In genomic region chr5:159353661-159354252, GRCh38 we compare ENCODE assay signal across 22 cellular contexts. TPM values are rescaled to one million over a fixed set of nuclear protein-coding genes. Genes with fewer than 3 reads are reported as not detected.
A peak's percentile ranks its signal among the peaks of the same experiment; 100 is the strongest.
DNase-seq lines count a peak whose midpoint lies in the region; ATAC-seq, FAIRE-seq and TF ChIP-seq lines count a peak whose summit lies in the region.
"Had no signal": no experiment of that assay in that cellular context is flagged by ENCODE, and none has a peak within 500 bp of the region (broad histone marks: within the 10 kb centered on the region; RNA-seq: fewer than 3 reads in every experiment).

No MANE protein-coding gene starts in this region.

- H3K27ac ChIP-seq in ACC112 (ENCODE audit: low read depth, low read length) = peak overlapping the region; percentile 21; the same call in 1 of the 2 replicates
- H3K27ac ChIP-seq in IMR-90 (ENCODE audit: insufficient read depth, low read length) = no peak overlapping the region
- no peak overlapping the region for H3K27ac ChIP-seq in K562 (ENCODE audit: extremely low read depth, low read depth, low read length)
- H3K27ac ChIP-seq: BLaER1, Peyer's patch, SJCRH30 had no signal

- no TSS peak for BruUV-seq in IMR-90 (replicated peaks; lab: Mats Ljungman, UMichigan)
- no TSS peak for BruUV-seq in K562 (replicated peaks; lab: Mats Ljungman, UMichigan)

- no peak overlapping the region for H3K23ac ChIP-seq in IMR-90 (ENCODE audit: low read depth, low read length)

- no peak overlapping the region for H2BK5ac ChIP-seq in IMR-90 (ENCODE audit: low read depth, low read length, poor library complexity, severe bottlenecking)

- no peak overlapping the region for H2AK9ac ChIP-seq in IMR-90 (replicated peaks; ENCODE audit: low read depth, low read length, poor library complexity)

- no peak for TF ChIP-seq RAD21 in IMR-90 (IDR thresholded peaks at IDR 0.05; ENCODE audit: low read length)
- no peak for TF ChIP-seq RAD21 in K562 (CRISPR knock-in tag; conservative IDR thresholded peaks at IDR 0.05 in 1 of 2, IDR thresholded peaks at IDR 0.05 in 1 of 2)

- peak; percentile 60 for ATAC-seq in IMR-90 (ENCODE audit: low read depth)
- no peak for ATAC-seq in K562
- ATAC-seq in GM18519 (IDR thresholded peaks at IDR 0.05; ENCODE audit: low FRiP score, unreplicated experiment) = no peak
- no peak for ATAC-seq in activated CD8-positive, alpha-beta T cell treated with anti-CD3 and anti-CD28 coated beads, Interleukin-2, amount 10 ng/mL, durations not matched to agents 7 days and 5 days

- H3K9me3 Mint-ChIP-seq in activated CD8-positive, alpha-beta T cell treated with anti-CD3 and anti-CD28 coated beads, Interleukin-2, amount 10 ng/mL, durations not matched to agents 7 days and 5 days (ENCODE audit: insufficient read depth) = peaks cover 6% of the 10 kb centered on the region
- H3K9me3 Mint-ChIP-seq: CD4-positive, alpha-beta T cell had no signal

- H3K4me3 ChIP-seq in ACC112 (ENCODE audit: low read depth, low read length) (no peak overlapping the region), IMR-90 (ENCODE audit: insufficient read depth, low read depth, low read length) (no peak overlapping the region), K562 (no peak overlapping the region)
- H3K4me3 ChIP-seq: BLaER1, Peyer's patch, SJCRH30 had no signal

- CTCF ChIA-PET in IMR-90 (lab: Yijun Ruan, JAX) = interaction anchor here (1.3 kb wide), 1 partner anchor 37 kb away, joined by 4 read pairs; no protein-coding TSS in a partner anchor
- CTCF ChIA-PET in K562 (lab: Yijun Ruan, JAX; ENCODE audit: low intra/inter-chr PET ratio) = no interaction called here
- CTCF ChIA-PET in activated CD8-positive, alpha-beta T cell treated with anti-CD3 and anti-CD28 coated beads, Interleukin-2, amount 10 ng/mL, durations not matched to agents 7 days and 5 days (lab: Charles Lee) = no interaction called here

- peaks cover 45% of the 10 kb centered on the region for H3K27me3 Mint-ChIP-seq in activated CD8-positive, alpha-beta T cell treated with anti-CD3 and anti-CD28 coated beads, Interleukin-2, amount 10 ng/mL, durations not matched to agents 7 days and 5 days (ENCODE audit: low read depth)
- H3K27me3 Mint-ChIP-seq: CD4-positive, alpha-beta T cell had no signal

- no peak overlapping the region for H2AFZ ChIP-seq in ACC112 (ENCODE audit: low read length, unreplicated experiment)
- no peak overlapping the region for H2AFZ ChIP-seq in IMR-90 (replicated peaks; ENCODE audit: low read length, poor library complexity)
- no peak overlapping the region for H2AFZ ChIP-seq in K562 (ENCODE audit: low read depth, low read length)

- H3K9ac ChIP-seq in IMR-90 (ENCODE audit: low read depth, low read length) (no peak overlapping the region), K562 (ENCODE audit: insufficient read depth in 1 of 2, low read depth in 2 of 2, low read length in 2 of 2) (no peak overlapping the region)
- H3K9ac ChIP-seq: BLaER1 had no signal

- no peak for TF ChIP-seq EP300 in K562 (IDR thresholded peaks at IDR 0.05; ENCODE audit: low read length)

- H3K36me3 Mint-ChIP-seq in activated CD8-positive, alpha-beta T cell treated with anti-CD3 and anti-CD28 coated beads, Interleukin-2, amount 10 ng/mL, durations not matched to agents 7 days and 5 days (ENCODE audit: low read depth) = peaks cover 3% of the 10 kb centered on the region

- in situ Hi-C loops in IMR-90 (cut with MboI; ENCODE audit: low sequenced_read_pairs) = no loop called here
- in situ Hi-C loops in K562 (cut with MboI) = no loop called here

- H3K4me2 ChIP-seq in IMR-90 (ENCODE audit: low read depth, low read length) (no peak overlapping the region), K562 (ENCODE audit: insufficient read depth, low read length) (no peak overlapping the region)
- H3K4me2 ChIP-seq: BLaER1 had no signal

- no peaks in the 10 kb centered on the region for H3K79me1 ChIP-seq in IMR-90 (ENCODE audit: low read depth in 1 of 2, low read length in 2 of 2)

- H3K36me3 ChIP-seq in ACC112 (ENCODE audit: insufficient read depth, low read length) (no peaks in the 10 kb centered on the region), IMR-90 (ENCODE audit: control insufficient read depth, insufficient read depth, low read length) (no peaks in the 10 kb centered on the region), K562 (ENCODE audit: control insufficient read depth, insufficient read depth, low read length) (no peaks in the 10 kb centered on the region)
- H3K36me3 ChIP-seq: BLaER1, Peyer's patch, SJCRH30 had no signal

- H3K9me3 ChIP-seq in IMR-90 (ENCODE audit: control insufficient read depth, insufficient read depth, low read length) = no peaks in the 10 kb centered on the region
- no peaks in the 10 kb centered on the region for H3K9me3 ChIP-seq in K562 (replicated peaks; ENCODE audit: control insufficient read depth, insufficient read depth, low read depth, low read length)
- H3K9me3 ChIP-seq: BLaER1, Peyer's patch had no signal

- no peak overlapping the region for H4K91ac ChIP-seq in IMR-90 (ENCODE audit: insufficient read depth, low read depth, low read length)

- POLR2A ChIA-PET in IMR-90 (lab: Charles Lee; ENCODE audit: unreplicated experiment) (interaction anchor here (0.6 kb wide), 1 partner anchor 820 kb away, joined by 4 read pairs; no protein-coding TSS in a partner anchor), K562 (lab: Yijun Ruan, JAX) (no interaction called here)
- POLR2A ChIA-PET in activated CD8-positive, alpha-beta T cell treated with anti-CD3 and anti-CD28 coated beads, Interleukin-2, amount 10 ng/mL, durations not matched to agents 7 days and 5 days (lab: Charles Lee) = no interaction called here

- dilution Hi-C loops in IMR-90 (cut with HindIII; ENCODE audit: low sequenced_read_pairs, unreplicated experiment) = no loop called here

- H2AK5ac ChIP-seq in IMR-90 (ENCODE audit: low read depth, low read length) = no peak overlapping the region

- no peak overlapping the region for H4K5ac ChIP-seq in IMR-90 (ENCODE audit: low read depth, low read length)

- WGBS in IMR-90 (ENCODE audit: extremely low coverage in 2 of 2, insufficient read length in 1 of 2), 2 experiments = no CpG with 5 or more reads among the region's 4 CpGs
- 3% methylated on average over 4 of the region's 4 CpGs for WGBS in K562 (ENCODE audit: insufficient coverage, low coverage, missing lambda C conversion rate)

- H3K56ac ChIP-seq in IMR-90 (ENCODE audit: extremely low read depth, insufficient read depth, low read length) = no peak overlapping the region

- H3K4me1 ChIP-seq in ACC112 (ENCODE audit: control insufficient read depth, insufficient read depth, low read length, unreplicated experiment) (peaks cover 6% of the 10 kb centered on the region), IMR-90 (ENCODE audit: control insufficient read depth, insufficient read depth, low read length) (no peaks in the 10 kb centered on the region), K562 (replicated peaks in 1 of 2; ENCODE audit: control insufficient read depth in 2 of 2, insufficient read depth in 2 of 2, low read length in 2 of 2) (no peaks in the 10 kb centered on the region)
- H3K4me1 ChIP-seq: Peyer's patch, SJCRH30 had no signal

- FAIRE-seq in K562 (lab: Jason Lieb, UNC) (no peak), GM12891 (lab: Jason Lieb, UNC) (no peak)
- FAIRE-seq: H1 had no signal

- H3K14ac ChIP-seq in IMR-90 (replicated peaks; ENCODE audit: low read depth, low read length) = no peak overlapping the region

- TF ChIP-seq POLR2A in IMR-90 (IDR thresholded peaks at IDR 0.05; ENCODE audit: low read depth, low read length) = no peak
- no peak for TF ChIP-seq POLR2A in K562 (conservative IDR thresholded peaks at IDR 0.05)
- TF ChIP-seq POLR2A in GM12891 (IDR thresholded peaks at IDR 0.05; ENCODE audit: low read depth, low read length) = no peak

- no peak overlapping the region for H3K27ac Mint-ChIP-seq in activated CD8-positive, alpha-beta T cell treated with anti-CD3 and anti-CD28 coated beads, Interleukin-2, amount 10 ng/mL, durations not matched to agents 7 days and 5 days
- H3K27ac Mint-ChIP-seq: CD4-positive, alpha-beta T cell had no signal

- intact Hi-C loops in IMR-90 (cut with micrococcal nuclease) = no loop called here
- intact Hi-C loops in K562 (cut with micrococcal nuclease) = no loop called here

- H3K4ac ChIP-seq in IMR-90 (ENCODE audit: low read depth, low read length) = no peak overlapping the region; the same call in 1 of the 2 replicates

- DNase-seq in IMR-90 = peak; percentile 58
- DNase-seq in K562 (ENCODE audit: extremely low read depth in 1 of 4, low spot score in 3 of 4) = no peak
- DNase-seq in left kidney (ENCODE audit: low read depth, low spot score) = peak; percentile 14
- DNase-seq in GM12891 (ENCODE audit: insufficient read length, low spot score) = no peak
- DNase-seq in activated CD8-positive, alpha-beta T cell treated with anti-CD3 and anti-CD28 coated beads, Interleukin-2, amount 10 ng/mL, durations not matched to agents 7 days and 5 days = no peak
- DNase-seq: ACHN; CD4-positive, alpha-beta T cell; COR-L47; DMS79; KBM-7; NCI-H1105; NCI-H146; NCI-H2029 treated with DMSO at 0.1 percent for 48 hours; NCI-H345; NCI-H524 treated with DMSO at 0.1 percent for 48 hours; Peyer's patch; SJCRH30 had no signal

- no peak overlapping the region for H2BK120ac ChIP-seq in IMR-90 (ENCODE audit: low read depth, low read length)

- no peak overlapping the region for H3K4me3 Mint-ChIP-seq in activated CD8-positive, alpha-beta T cell treated with anti-CD3 and anti-CD28 coated beads, Interleukin-2, amount 10 ng/mL, durations not matched to agents 7 days and 5 days
- H3K4me3 Mint-ChIP-seq: CD4-positive, alpha-beta T cell had no signal

- H3K4me1 Mint-ChIP-seq in activated CD8-positive, alpha-beta T cell treated with anti-CD3 and anti-CD28 coated beads, Interleukin-2, amount 10 ng/mL, durations not matched to agents 7 days and 5 days (ENCODE audit: low read depth) = peaks cover 5% of the 10 kb centered on the region

- no peaks in the 10 kb centered on the region for H4K20me1 ChIP-seq in IMR-90 (ENCODE audit: insufficient read depth, low read length)
- H4K20me1 ChIP-seq in K562 (replicated peaks; ENCODE audit: control insufficient read depth, insufficient read depth, low read length) = no peaks in the 10 kb centered on the region
- H4K20me1 ChIP-seq: BLaER1 had no signal

- TF ChIP-seq CTCF in IMR-90 (conservative IDR thresholded peaks at IDR 0.05; ENCODE audit: low read depth, low read length) (no peak), K562 (IDR thresholded peaks at IDR 0.05 in 2 of 3, conservative IDR thresholded peaks at IDR 0.05 in 1 of 3; ENCODE audit: insufficient read depth in 2 of 3, low read depth in 1 of 3, low read length in 3 of 3) (no peak)

- H3K27me3 ChIP-seq in ACC112 (ENCODE audit: insufficient read depth, low read length) (no peaks in the 10 kb centered on the region), IMR-90 (ENCODE audit: control insufficient read depth, insufficient read depth, low read length) (no peaks in the 10 kb centered on the region), K562 (ENCODE audit: control insufficient read depth in 2 of 2, insufficient read depth in 2 of 2, low read length in 2 of 2) (no peaks in the 10 kb centered on the region)
- H3K27me3 ChIP-seq: BLaER1, Peyer's patch, SJCRH30 had no signal

- H3K9me1 ChIP-seq in IMR-90 (ENCODE audit: insufficient read depth, low read length) (no peaks in the 10 kb centered on the region; the same call in 1 of the 2 replicates), K562 (ENCODE audit: control insufficient read depth, insufficient read depth, low read length) (no peaks in the 10 kb centered on the region)

- no peak overlapping the region for H4K8ac ChIP-seq in IMR-90 (ENCODE audit: low read depth in 2 of 2, low read length in 2 of 2)

- H3K79me2 ChIP-seq in ACC112 (ENCODE audit: control insufficient read depth, insufficient read depth, low read length, unreplicated experiment) = no peaks in the 10 kb centered on the region
- no peaks in the 10 kb centered on the region for H3K79me2 ChIP-seq in K562 (ENCODE audit: control insufficient read depth, insufficient read depth, low read length)

- peak overlapping the region; percentile 17; the same call in 1 of the 2 replicates for H2BK20ac ChIP-seq in IMR-90 (ENCODE audit: low read depth, low read length)

- no peak overlapping the region for H3K18ac ChIP-seq in IMR-90 (ENCODE audit: low read depth, low read length)

- H2BK15ac ChIP-seq in IMR-90 (ENCODE audit: low read depth, low read length) = no peak overlapping the region

RNA-seq across cellular contexts. Expression of gene IL12B, which starts 23.5 kb away (rescaled TPM):
- total RNA-seq in IMR-90 (2012; rRNA removed) = under 0.01 TPM in 1 of 2 replicates, not detected in the other
- polyA plus RNA-seq in IMR-90 (2012; rRNA removed) = 0.03 TPM in 1 of 2 replicates, not detected in the other
- polyA plus RNA-seq in IMR-90 (2012; cell fraction: cytosol; rRNA removed) = not detected in 2 replicates
- 0.07 and 0.17 TPM in 2 replicates for polyA plus RNA-seq in IMR-90 (2012; cell fraction: nucleus; rRNA removed; ENCODE audit: low replicate concordance)
- total RNA-seq in K562 (2011; cell fraction: chromatin; rRNA removed; ENCODE audit: low replicate concordance) = not detected in 2 replicates
- total RNA-seq in K562 (2011; cell fraction: nucleolus; rRNA removed) = not detected in 2 replicates
- total RNA-seq in K562 (2011; cell fraction: nucleoplasm; rRNA removed) = not detected in 2 replicates
- not detected in 2 replicates for total RNA-seq in K562 (2014; rRNA removed)
- not detected in 2 replicates for total RNA-seq in K562 (2014; rRNA removed; fragmentation: Illumina TruSeq; extraction: Trizol)
- total RNA-seq in K562 (2015; rRNA removed; fragmentation: Illumina TruSeq; extraction: Trizol) = not detected in 2 replicates
- not detected in 2 replicates for total RNA-seq in K562 (2021)
- not detected in 2 replicates for polyA plus RNA-seq in K562 (2011; rRNA removed)
- polyA plus RNA-seq in K562 (2011; cell fraction: cytosol; rRNA removed) = not detected in 2 replicates
- polyA plus RNA-seq in K562 (2011; cell fraction: nucleus; rRNA removed) = not detected in 2 replicates
- not detected in 2 replicates for polyA plus RNA-seq in K562 (2012)
- polyA plus RNA-seq in K562 (2014; fragmentation: Illumina TruSeq; extraction: Trizol) = not detected in 2 replicates
- polyA plus RNA-seq in K562 (2014; fragmentation: Nextera tagmentation; extraction: Ambion mirVana) = not detected
- not detected in 2 replicates for polyA plus RNA-seq in K562 (2014; rRNA removed)
- not detected in 2 replicates for polyA minus RNA-seq in K562 (2011; rRNA and poly(A)+ RNA removed)
- not detected in 2 replicates for polyA minus RNA-seq in K562 (2011; cell fraction: cytosol; rRNA and poly(A)+ RNA removed)
- not detected in 2 replicates for polyA minus RNA-seq in K562 (2011; cell fraction: nucleus; rRNA and poly(A)+ RNA removed)
- polyA plus RNA-seq in GM12891 (2012; ENCODE audit: low read depth, missing spikeins) = 0.04 TPM
- total RNA-seq in activated CD8-positive, alpha-beta T cell treated with anti-CD3 and anti-CD28 coated beads, Interleukin-2, amount 10 ng/mL, durations not matched to agents 7 days and 5 days = not detected
- total RNA-seq: CD4-positive, alpha-beta T cell; H1; OCI-LY7; Peyer's patch; SJCRH30 had no signal
- polyA plus RNA-seq: H1 had no signal

Comparison
In these comparisons a context has a peak if more than half of its experiments do, and no peak if none do; other contexts are left out.
1. DNase-seq: peak in IMR-90 (single experiment) and left kidney (single experiment); none in K562 (0 of 4), GM12891 (single experiment) and activated CD8-positive, alpha-beta T cell treated with anti-CD3 and anti-CD28 coated beads, Interleukin-2, amount 10 ng/mL, durations not matched to agents 7 days and 5 days (single experiment).